ENCODE assay signal across 10 cellular contexts in genomic region chr10:102648269-102648888, GRCh38. TPM values are rescaled to one million over a fixed set of nuclear protein-coding genes. Genes with fewer than 3 reads are reported as not detected.
DNase-seq lines count a peak whose midpoint lies in the region; ATAC-seq and TF ChIP-seq lines count a peak whose summit lies in the region.
"Had no signal": no experiment of that assay in that cellular context is flagged by ENCODE, and none has a peak within 500 bp of the region (broad histone marks: within the 10 kb centered on the region; RNA-seq: fewer than 3 reads in every experiment).

No MANE protein-coding gene starts in this region.

- H3K27ac Mint-ChIP-seq in activated naive CD4-positive, alpha-beta T cell treated with anti-CD3 and anti-CD28 coated beads, Interleukin-2, amount 50 U/mL, for 24 hours, result no peak overlapping the region
- peak overlapping the region; percentile 41 for H3K27ac Mint-ChIP-seq in type B pancreatic cell

- H3K36me3 ChIP-seq in muscle layer of colon (ENCODE audit: insufficient read depth, low read length), result peaks cover 35% of the 10 kb centered on the region

- H3K27ac ChIP-seq in caudate nucleus (ENCODE audit: low read depth, low read length), result peak overlapping the region; percentile 99
- peak overlapping the region; percentile 74 for H3K27ac ChIP-seq in muscle layer of colon (ENCODE audit: low read depth, low read length)

- H3K4me3 Mint-ChIP-seq in activated naive CD4-positive, alpha-beta T cell treated with anti-CD3 and anti-CD28 coated beads, Interleukin-2, amount 50 U/mL, for 24 hours, result peak overlapping the region; percentile 91
- peak overlapping the region; percentile 100 for H3K4me3 Mint-ChIP-seq in type B pancreatic cell

- peaks cover 63% of the 10 kb centered on the region for H3K4me1 ChIP-seq in muscle layer of colon (ENCODE audit: insufficient read depth, low read length)

- no peaks in the 10 kb centered on the region for H3K27me3 Mint-ChIP-seq in activated naive CD4-positive, alpha-beta T cell treated with anti-CD3 and anti-CD28 coated beads, Interleukin-2, amount 50 U/mL, for 24 hours
- no peaks in the 10 kb centered on the region for H3K27me3 Mint-ChIP-seq in type B pancreatic cell

- no peaks in the 10 kb centered on the region for H3K9me3 Mint-ChIP-seq in activated naive CD4-positive, alpha-beta T cell treated with anti-CD3 and anti-CD28 coated beads, Interleukin-2, amount 50 U/mL, for 24 hours
- H3K9me3 Mint-ChIP-seq in type B pancreatic cell, result no peaks in the 10 kb centered on the region

- H3K4me3 ChIP-seq in muscle layer of colon (ENCODE audit: low read depth in 1 of 2, low read length in 2 of 2), result peak overlapping the region; percentile 0 to 99

- H3K9ac ChIP-seq in muscle layer of colon (ENCODE audit: low read length), result peak overlapping the region; percentile 49

- DNase-seq in activated naive CD4-positive, alpha-beta T cell treated with Interleukin-2 at 50 U/mL for 16 hours, result no peak
- no peak for DNase-seq in caudate nucleus (lab: John Stamatoyannopoulos, UW)
- no peak for DNase-seq in type B pancreatic cell (ENCODE audit: extremely low spot score, unreplicated experiment)
- DNase-seq in NOMO-1 treated with DMSO at 0.1 percent for 48 hours (lab: John Stamatoyannopoulos, UW; ENCODE audit: unreplicated experiment), result no peak
- no peak for DNase-seq in NCI-H82 (lab: John Stamatoyannopoulos, UW)
- DNase-seq: HCEC 1CT, NCI-H1436 had no signal

- peaks cover 74% of the 10 kb centered on the region for H3K4me1 Mint-ChIP-seq in activated naive CD4-positive, alpha-beta T cell treated with anti-CD3 and anti-CD28 coated beads, Interleukin-2, amount 50 U/mL, for 24 hours
- H3K4me1 Mint-ChIP-seq in type B pancreatic cell (ENCODE audit: unreplicated experiment), result peaks cover 21% of the 10 kb centered on the region

- no peak for ATAC-seq in HG03342 (IDR thresholded peaks at IDR 0.05; ENCODE audit: unreplicated experiment)

- H3K9me3 ChIP-seq in muscle layer of colon (ENCODE audit: low read length), result no peaks in the 10 kb centered on the region

- no peaks in the 10 kb centered on the region for H3K36me3 Mint-ChIP-seq in activated naive CD4-positive, alpha-beta T cell treated with anti-CD3 and anti-CD28 coated beads, Interleukin-2, amount 50 U/mL, for 24 hours
- H3K36me3 Mint-ChIP-seq in type B pancreatic cell, result peaks cover 4% of the 10 kb centered on the region

- no peaks in the 10 kb centered on the region for H3K27me3 ChIP-seq in muscle layer of colon (ENCODE audit: control insufficient read depth in 1 of 2, insufficient read depth in 2 of 2, low read length in 2 of 2)

- no peak for TF ChIP-seq CTCF in type B pancreatic cell (conservative IDR thresholded peaks at IDR 0.05)

RNA-seq across cellular contexts. Expression of gene TRIM8, which starts 4.1 kb away (rescaled TPM):
- total RNA-seq in type B pancreatic cell (ENCODE audit: low replicate concordance), result 81.6 and 124 TPM in 2 replicates
